Comparison of ENCODE assay signal across 9 cellular contexts in the genomic region with DNA sequence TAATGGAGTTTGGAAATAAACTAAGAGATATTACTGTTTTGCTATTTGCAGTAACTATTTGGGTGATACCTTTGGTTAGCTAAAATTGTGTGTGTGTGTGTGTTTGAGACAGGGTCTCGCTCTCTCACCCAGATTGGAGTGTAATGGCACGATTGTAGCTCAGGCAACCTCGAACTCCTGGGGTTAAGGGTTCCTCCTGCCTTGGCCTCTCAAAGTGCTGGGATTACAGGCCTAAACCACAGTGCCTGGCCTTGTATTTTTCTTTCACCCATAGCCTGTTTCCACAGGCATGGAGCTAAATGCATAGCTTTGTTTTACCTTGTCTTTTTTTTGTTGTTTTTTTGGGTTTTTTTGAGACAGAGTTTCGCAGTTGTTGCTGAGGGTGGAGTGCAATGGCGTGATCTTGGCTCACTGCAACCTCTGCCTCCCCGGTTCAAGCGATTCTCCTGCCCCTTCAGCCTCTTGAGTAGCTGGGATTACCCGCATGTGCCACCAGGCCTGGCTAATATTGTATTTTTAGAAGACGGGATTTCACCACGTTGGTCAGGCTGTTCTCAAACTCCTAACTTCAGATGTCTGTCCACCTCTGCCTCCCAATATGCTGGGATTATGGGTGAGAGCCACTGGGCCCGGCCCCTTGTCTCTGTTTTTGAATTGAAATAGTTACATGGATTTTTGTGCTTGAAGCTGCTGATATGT. TPM values are rescaled to one million over a fixed set of nuclear protein-coding genes. Genes with fewer than 3 reads are reported as not detected.
DNase-seq lines count a peak whose midpoint lies in the region; ATAC-seq and TF ChIP-seq lines count a peak whose summit lies in the region.
"Had no signal": no experiment of that assay in that cellular context is flagged by ENCODE, and none has a peak within 500 bp of the region (broad histone marks: within the 10 kb centered on the region; RNA-seq: fewer than 3 reads in every experiment).

No MANE protein-coding gene starts in this region.

- peaks cover 52% of the 10 kb centered on the region for H3K4me1 Mint-ChIP-seq in activated CD8-positive, alpha-beta memory T cell treated with anti-CD3 and anti-CD28 coated beads, Interleukin-2, amount 10 ng/mL, durations not matched to agents 7 days and 5 days
- H3K4me1 Mint-ChIP-seq in MCF 10A (ENCODE audit: insufficient read depth, unreplicated experiment) (peaks cover 18% of the 10 kb centered on the region), type B pancreatic cell (ENCODE audit: unreplicated experiment) (peaks cover 37% of the 10 kb centered on the region)

- no TSS peak for BruUV-seq in MCF 10A (replicated peaks; lab: Mats Ljungman, UMichigan)

- H3K27ac ChIP-seq in lung (ENCODE audit: low read depth in 1 of 2, low read length in 1 of 2) = peak overlapping the region; percentile 4 to 51
- H3K27ac ChIP-seq: C4-2B had no signal

- H3K36me3 Mint-ChIP-seq in activated CD8-positive, alpha-beta memory T cell treated with anti-CD3 and anti-CD28 coated beads, Interleukin-2, amount 10 ng/mL, durations not matched to agents 7 days and 5 days = peaks cover 72% of the 10 kb centered on the region
- H3K36me3 Mint-ChIP-seq in MCF 10A (ENCODE audit: insufficient read depth, unreplicated experiment) = peaks cover 75% of the 10 kb centered on the region
- H3K36me3 Mint-ChIP-seq in type B pancreatic cell = peaks cover 38% of the 10 kb centered on the region

- H3K4me3 Mint-ChIP-seq in activated CD8-positive, alpha-beta memory T cell treated with anti-CD3 and anti-CD28 coated beads, Interleukin-2, amount 10 ng/mL, durations not matched to agents 7 days and 5 days = peak overlapping the region; percentile 94
- H3K4me3 Mint-ChIP-seq in MCF 10A (ENCODE audit: unreplicated experiment) = peak overlapping the region; percentile 97
- peak overlapping the region; percentile 76 for H3K4me3 Mint-ChIP-seq in type B pancreatic cell

- intact Hi-C loops in MCF 10A (cut with micrococcal nuclease) = no loop called here

- CTCF ChIA-PET in activated CD8-positive, alpha-beta memory T cell treated with anti-CD3 and anti-CD28 coated beads, Interleukin-2, amount 10 ng/mL, durations not matched to agents 7 days and 5 days (lab: Charles Lee) = interaction anchor here (0.8 to 1.1 kb wide), 2 partner anchors 9 to 13 kb away, joined by 3 to 8 read pairs; no protein-coding TSS in a partner anchor
- CTCF ChIA-PET in MCF 10A (lab: Yijun Ruan, JAX) = interaction anchor here (0.6 to 1.4 kb wide), 3 partner anchors 10 to 61 kb away, joined by 4 to 6 read pairs (median 5); no protein-coding TSS in a partner anchor

- H3K9me3 ChIP-seq in lung (ENCODE audit: control insufficient read depth in 2 of 2, insufficient read depth in 1 of 2, low read length in 1 of 2) = peaks cover 0 to 2% of the 10 kb centered on the region in 2 donors

- 23 to 35% methylated on average over 11 of the region's 11 CpGs for WGBS in lung, 2 donors

- ATAC-seq in activated CD8-positive, alpha-beta memory T cell treated with anti-CD3 and anti-CD28 coated beads, Interleukin-2, amount 10 ng/mL, durations not matched to agents 7 days and 5 days = no peak
- ATAC-seq in lung (ENCODE audit: insufficient read depth, low FRiP score) = no peak
- ATAC-seq in HG02623 (IDR thresholded peaks at IDR 0.05; ENCODE audit: unreplicated experiment) = no peak
- no peak for ATAC-seq in HG03520 (IDR thresholded peaks at IDR 0.05; ENCODE audit: unreplicated experiment)

- no peak for DNase-seq in activated CD8-positive, alpha-beta memory T cell treated with anti-CD3 and anti-CD28 coated beads, Interleukin-2, amount 10 ng/mL, durations not matched to agents 7 days and 5 days
- no peak for DNase-seq in activated CD8-positive, alpha-beta memory T cell treated with anti-CD3 and anti-CD28 coated beads for 24 hours
- no peak for DNase-seq in MCF 10A (ENCODE audit: unreplicated experiment)
- DNase-seq in lung (ENCODE audit: low spot score) = no peak
- no peak for DNase-seq in type B pancreatic cell (ENCODE audit: extremely low spot score, unreplicated experiment)
- DNase-seq in ecto neural progenitor cell (ENCODE audit: low spot score) = no peak

- peaks cover 0 to 5% of the 10 kb centered on the region in 2 donors for H3K36me3 ChIP-seq in lung (ENCODE audit: control insufficient read depth in 2 of 2, insufficient read depth in 2 of 2, low read length in 2 of 2)

- TF ChIP-seq CTCF in MCF 10A (IDR thresholded peaks at IDR 0.05; ENCODE audit: unreplicated experiment) (no peak), lung (IDR thresholded peaks at IDR 0.05; ENCODE audit: control extremely low read depth, extremely low read depth) (no peak), type B pancreatic cell (conservative IDR thresholded peaks at IDR 0.05) (no peak)

- no peaks in the 10 kb centered on the region for H3K9me3 Mint-ChIP-seq in activated CD8-positive, alpha-beta memory T cell treated with anti-CD3 and anti-CD28 coated beads, Interleukin-2, amount 10 ng/mL, durations not matched to agents 7 days and 5 days (ENCODE audit: low read depth)
- H3K9me3 Mint-ChIP-seq in MCF 10A (ENCODE audit: unreplicated experiment) (no peaks in the 10 kb centered on the region), type B pancreatic cell (peaks cover 3% of the 10 kb centered on the region)

- POLR2A ChIA-PET in MCF 10A (lab: Yijun Ruan, JAX) = interaction anchor here (1.4 kb wide), 2 partner anchors 24 to 269 kb away, joined by 4 to 6 read pairs; a partner anchor contains a TSS

- H3K27ac Mint-ChIP-seq in activated CD8-positive, alpha-beta memory T cell treated with anti-CD3 and anti-CD28 coated beads, Interleukin-2, amount 10 ng/mL, durations not matched to agents 7 days and 5 days = peak overlapping the region; percentile 78
- H3K27ac Mint-ChIP-seq in MCF 10A (ENCODE audit: low read depth, unreplicated experiment) = peak overlapping the region; percentile 37
- peak overlapping the region; percentile 65 for H3K27ac Mint-ChIP-seq in type B pancreatic cell

- H3K27me3 ChIP-seq in lung (ENCODE audit: control insufficient read depth, insufficient read depth) = no peaks in the 10 kb centered on the region

- H3K4me1 ChIP-seq in lung (ENCODE audit: control insufficient read depth in 2 of 2, insufficient read depth in 2 of 2, low read length in 2 of 2) = peaks cover 20 to 21% of the 10 kb centered on the region in 2 donors

- no peak overlapping the region for H3K4me3 ChIP-seq in lung

- H3K27me3 Mint-ChIP-seq in activated CD8-positive, alpha-beta memory T cell treated with anti-CD3 and anti-CD28 coated beads, Interleukin-2, amount 10 ng/mL, durations not matched to agents 7 days and 5 days = no peaks in the 10 kb centered on the region
- H3K27me3 Mint-ChIP-seq in MCF 10A (ENCODE audit: insufficient read depth, unreplicated experiment) = no peaks in the 10 kb centered on the region
- no peaks in the 10 kb centered on the region for H3K27me3 Mint-ChIP-seq in type B pancreatic cell

RNA-seq across cellular contexts. Expression of a gene that starts 5.6 kb away (rescaled TPM):
- 100 to 1,000 TPM in 1 of 2 experiments, 10 to 100 TPM in 1; 95.0 to 101 TPM for total RNA-seq in activated CD8-positive, alpha-beta memory T cell treated with anti-CD3 and anti-CD28 coated beads, Interleukin-2, amount 10 ng/mL, durations not matched to agents 7 days and 5 days
- total RNA-seq in MCF 10A (2022) (63.6 and 66.5 TPM in 2 replicates), lung (100 to 1,000 TPM in 1 of 2 donors, 10 to 100 TPM in 1; 49.6 to 159 TPM), type B pancreatic cell (ENCODE audit: low replicate concordance) (82.4 and 102 TPM in 2 replicates)
- 10 to 100 TPM; 42.6 to 49.3 TPM for polyA plus RNA-seq in lung
